ENCODE assay signal across 26 cellular contexts in genomic region chr18:5075297-5075696, GRCh38.
"Had no signal": no experiment of that assay in that cellular context is flagged by ENCODE, and none has a peak within 500 bp of the region (broad histone marks: within the 10 kb centered on the region; RNA-seq: fewer than 3 reads in every experiment).

No MANE protein-coding gene starts in this region.

- H3K27me3 ChIP-seq: stomach, suprapubic skin, testis, thyroid gland, tibial artery, tibial nerve, transverse colon, upper lobe of left lung, upper lobe of right lung, uterus, vagina had no signal

- H3K4me3 ChIP-seq: stomach, suprapubic skin, testis, thoracic aorta, thyroid gland, tibial artery, tibial nerve, transverse colon, upper lobe of left lung, upper lobe of right lung, uterus, vagina had no signal

- H3K36me3 ChIP-seq: stomach, suprapubic skin, thoracic aorta, thyroid gland, tibial artery, tibial nerve, transverse colon, upper lobe of left lung, upper lobe of right lung, uterus, vagina had no signal

- ATAC-seq: stimulated activated effector memory CD8-positive, alpha-beta T cell treated with anti-CD3 and anti-CD28 coated beads, Interleukin-12 subunit alpha, Interleukin-12 subunit beta, amount 100 ng/mL, for 72 hours; stimulated activated memory B cell treated with anti-CD40 and anti-IgM and Interleukin-4, amounts not matched to agents 10 μg/mL and 1 μg/mL and 100 μg/mL, for 72 hours; stimulated activated naive B cell treated with anti-CD40 and anti-IgM and Interleukin-4, amounts not matched to agents 10 μg/mL and 1 μg/mL and 100 μg/mL, for 72 hours; stimulated activated naive CD8-positive, alpha-beta T cell treated with anti-CD3 and anti-CD28 coated beads, Interleukin-15, amount 100 ng/mL, for 72 hours; stimulated activated naive CD8-positive, alpha-beta T cell treated with anti-CD3 and anti-CD28 coated beads, Interleukin-15, Interleukin-2, amounts not matched to agents 100 U/mL and 50 U/mL, for 24 hours; upper lobe of right lung had no signal

- H3K9me3 ChIP-seq: stomach, suprapubic skin, testis, thoracic aorta, thyroid gland, tibial artery, tibial nerve, transverse colon, upper lobe of left lung, upper lobe of right lung, uterus, vagina had no signal

- H3K4me1 ChIP-seq: stomach, suprapubic skin, testis, thyroid gland, tibial artery, transverse colon, upper lobe of left lung, upper lobe of right lung, uterus, vagina had no signal

- DNase-seq: stimulated activated CD4-positive, alpha-beta T cell treated with anti-CD3 and anti-CD28 coated beads, Interleukin-2, amount 100 ng/mL, for 48 hours; stimulated activated CD4-positive, alpha-beta T cell treated with anti-CD3 and anti-CD28 coated beads, Interleukin-4, amount 100 ng/mL, for 1 hour; stimulated activated CD4-positive, alpha-beta T cell treated with anti-CD3 and anti-CD28 coated beads, Interleukin-4, amount 100 ng/mL, for 24 hours; stimulated activated CD4-positive, alpha-beta T cell treated with anti-CD3 and anti-CD28 coated beads, Interleukin-4, amount 100 ng/mL, for 4 hours; stimulated activated CD8-positive, alpha-beta memory T cell treated with anti-CD3 and anti-CD28 coated beads, Interleukin-4, amount 100 ng/mL, for 48 hours; stimulated activated naive B cell treated with anti-CD40 and anti-IgM and Interleukin-4, amounts not matched to agents 10 μg/mL and 1 μg/mL and 100 μg/mL, for 72 hours; stimulated activated naive CD4-positive, alpha-beta T cell; stimulated activated naive CD4-positive, alpha-beta T cell treated with Interleukin-2 at 50 U/mL for 16 hours; stimulated activated naive CD8-positive, alpha-beta T cell treated with anti-CD3 and anti-CD28 coated beads, Interleukin-15, amount 100 ng/mL, for 72 hours; stimulated activated naive CD8-positive, alpha-beta T cell treated with anti-CD3 and anti-CD28 coated beads, Interleukin-15, Interleukin-2, amounts not matched to agents 100 U/mL and 50 U/mL, for 24 hours; stomach; substantia nigra; testis; thyroid gland; tibial artery; transverse colon; trophoblast cell; upper lobe of left lung; upper lobe of right lung; uterus had no signal

- H3K27ac ChIP-seq: stomach, suprapubic skin, testis, thoracic aorta, thyroid gland, tibial artery, tibial nerve, transverse colon, upper lobe of left lung, upper lobe of right lung, uterus, vagina had no signal
